8 cellular contexts compared by ENCODE assay signal in the genomic region with DNA sequence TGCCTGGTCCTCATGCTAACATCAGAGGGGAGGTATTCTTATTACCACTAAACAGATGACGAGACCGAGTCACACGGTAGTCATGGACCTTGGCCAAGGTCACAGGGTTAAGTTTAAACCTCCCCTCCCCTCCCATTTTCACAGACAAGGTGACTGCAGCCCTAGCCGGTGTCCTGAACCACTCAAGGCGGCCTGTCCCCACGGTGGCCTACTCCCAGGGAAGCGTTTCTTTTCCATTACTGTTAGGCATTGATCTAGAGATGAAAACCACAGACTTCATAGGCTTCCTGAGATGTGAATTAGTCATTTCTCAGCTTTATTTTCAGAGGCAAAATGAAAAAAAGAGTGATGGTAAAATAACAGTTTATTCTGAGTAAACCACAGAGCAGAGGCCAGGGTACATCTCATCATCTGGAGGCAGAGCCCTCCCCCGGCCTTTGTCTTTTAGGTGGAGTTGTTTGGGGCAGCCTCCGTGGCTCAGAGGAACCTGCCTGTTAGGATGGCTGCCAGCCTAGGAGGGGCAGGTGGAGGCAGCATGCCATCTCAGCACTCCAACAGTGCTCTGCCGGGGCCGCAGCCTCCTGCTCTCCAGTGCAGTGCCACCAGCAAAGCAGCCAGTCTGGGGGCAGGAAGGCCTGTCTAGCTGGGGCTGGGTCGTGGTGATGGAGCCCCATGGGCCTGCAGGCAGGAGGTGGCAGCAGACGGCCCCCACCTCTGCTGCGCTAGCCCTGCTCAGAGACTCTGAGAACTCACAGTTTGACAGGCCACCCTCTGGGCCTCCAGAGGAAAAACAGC.
DNase-seq lines count a peak whose midpoint lies in the region; ATAC-seq, FAIRE-seq and TF ChIP-seq lines count a peak whose summit lies in the region.

No MANE protein-coding gene starts in this region.

- WGBS in right lobe of liver (ENCODE audit: insufficient coverage, low coverage, low lambda C conversion rate, missing lambda C conversion rate) = 36% methylated on average over 10 of the region's 14 CpGs

- peak overlapping the region; percentile 59 for H3K4me2 ChIP-seq in astrocyte (ENCODE audit: low read length)

- peak; percentile 51 for ATAC-seq in GM18498 (IDR thresholded peaks at IDR 0.05; ENCODE audit: unreplicated experiment)
- peak; percentile 44 for ATAC-seq in HG03196 (IDR thresholded peaks at IDR 0.05; ENCODE audit: unreplicated experiment)
- ATAC-seq in right lobe of liver = peak; percentile 38 to 46 (median 42)

- TF ChIP-seq POLR2A in right lobe of liver (IDR thresholded peaks at IDR 0.05) = no peak

- H3K9me3 ChIP-seq in astrocyte (ENCODE audit: insufficient read depth, low read depth, low read length) (no peaks in the 10 kb centered on the region), right lobe of liver (no peaks in the 10 kb centered on the region)

- H3K9me3 Mint-ChIP-seq in astrocyte (ENCODE audit: unreplicated experiment) = no peaks in the 10 kb centered on the region

- peak overlapping the region; percentile 96 for H3K27ac Mint-ChIP-seq in astrocyte (ENCODE audit: unreplicated experiment)

- peaks cover 8% of the 10 kb centered on the region for H3K27me3 ChIP-seq in astrocyte (ENCODE audit: insufficient read depth, low read length)
- no peaks in the 10 kb centered on the region for H3K27me3 ChIP-seq in right lobe of liver

- H3K4me1 Mint-ChIP-seq in astrocyte (ENCODE audit: low read depth, unreplicated experiment) = peaks cover 55% of the 10 kb centered on the region

- H3K4me3 Mint-ChIP-seq in astrocyte (ENCODE audit: unreplicated experiment) = no peak overlapping the region

- peak in 4 of 5 experiments; percentile 52 to 89 (median 68) for DNase-seq in T-helper 2 cell
- peak; percentile 86 for DNase-seq in astrocyte (ENCODE audit: low read depth)
- DNase-seq in right lobe of liver = peak in 2 of 3 donors; percentile 36 to 42
- peak; percentile 33 for DNase-seq in stimulated activated CD8-positive, alpha-beta memory T cell treated with anti-CD3 and anti-CD28 coated beads, Interleukin-15, amount 100 ng/mL, for 1 hour (ENCODE audit: low read depth)
- no peak for DNase-seq in SHP77 treated with DMSO at 0.1 percent for 48 hours (lab: John Stamatoyannopoulos, UW)
- no peak for DNase-seq in NCI-H82 treated with DMSO at 0.1 percent for 48 hours (lab: John Stamatoyannopoulos, UW; ENCODE audit: unreplicated experiment)

- no peak overlapping the region for H2AFZ ChIP-seq in astrocyte (ENCODE audit: low read depth, low read length)

- H3K27ac ChIP-seq in astrocyte (ENCODE audit: low read depth, low read length) (peak overlapping the region; percentile 79), right lobe of liver (peak overlapping the region; percentile 13 to 65 (median 35))

- H3K4me1 ChIP-seq in astrocyte (ENCODE audit: insufficient read depth, low read length) (peaks cover 25% of the 10 kb centered on the region), right lobe of liver (peaks cover 0 to 23% (median 12%) of the 10 kb centered on the region in 4 donors)

- H3K36me3 Mint-ChIP-seq in astrocyte (ENCODE audit: low read depth, unreplicated experiment) = no peaks in the 10 kb centered on the region

- intact Hi-C loops in right lobe of liver (cut with DNase I) = no loop called here

- H3K27me3 Mint-ChIP-seq in astrocyte (ENCODE audit: low read depth, unreplicated experiment) = no peaks in the 10 kb centered on the region

- H3K36me3 ChIP-seq in astrocyte (ENCODE audit: insufficient read depth, low read length) = no peaks in the 10 kb centered on the region
- H3K36me3 ChIP-seq in right lobe of liver = no peaks in the 10 kb centered on the region

- H3K9ac ChIP-seq in astrocyte (ENCODE audit: low read length) = peak overlapping the region; percentile 44

- peaks cover 71% of the 10 kb centered on the region for H4K20me1 ChIP-seq in astrocyte (ENCODE audit: insufficient read depth, low read length)

- peaks cover 50% of the 10 kb centered on the region for H3K79me2 ChIP-seq in astrocyte (ENCODE audit: insufficient read depth, low read length)

- no peak for TF ChIP-seq CTCF in astrocyte (IDR thresholded peaks at IDR 0.05; ENCODE audit: insufficient read depth, low read depth, low read length)
- TF ChIP-seq CTCF in right lobe of liver (IDR thresholded peaks at IDR 0.05) = no peak

- peak; percentile 13 for FAIRE-seq in astrocyte (lab: Jason Lieb, UNC)

- no peak overlapping the region for H3K4me3 ChIP-seq in astrocyte (ENCODE audit: insufficient read depth, low read depth, low read length)
- no peak overlapping the region for H3K4me3 ChIP-seq in right lobe of liver

Comparison
In these comparisons a context has a peak if more than half of its experiments do, and no peak if none do; other contexts are left out.
1. DNase-seq: peak in T-helper 2 cell (4 of 5), astrocyte (single experiment), right lobe of liver (2 of 3) and stimulated activated CD8-positive, alpha-beta memory T cell treated with anti-CD3 and anti-CD28 coated beads, Interleukin-15, amount 100 ng/mL, for 1 hour (single experiment); none in SHP77 treated with DMSO at 0.1 percent for 48 hours (single experiment) and NCI-H82 treated with DMSO at 0.1 percent for 48 hours (single experiment).
2. Peak in every context shown above with its lines, with median percentiles within 50 percentile points of each other: ATAC-seq.